ENCODE assay signal across 13 cellular contexts in genomic region chr10:79090134-79090803, GRCh38. TPM values are rescaled to one million over a fixed set of nuclear protein-coding genes. Genes with fewer than 3 reads are reported as not detected.
A peak's percentile ranks its signal among the peaks of the same experiment; 100 is the strongest.
DNase-seq lines count a peak whose midpoint lies in the region; ATAC-seq and TF ChIP-seq lines count a peak whose summit lies in the region.
"Had no signal": no experiment of that assay in that cellular context is flagged by ENCODE, and none has a peak within 500 bp of the region (broad histone marks: within the 10 kb centered on the region; RNA-seq: fewer than 3 reads in every experiment).

No MANE protein-coding gene starts in this region.

- peak overlapping the region; percentile 7 for H3K4me3 ChIP-seq in OCI-LY7 (ENCODE audit: low read depth, low read length, poor library complexity, severe bottlenecking)
- no peak overlapping the region for H3K4me3 ChIP-seq in right cardiac atrium (ENCODE audit: low read length)
- no peak overlapping the region for H3K4me3 ChIP-seq in brain microvascular endothelial cell (ENCODE audit: low read depth, low read length)
- H3K4me3 ChIP-seq: GM23338, mucosa of descending colon had no signal

- peak; percentile 52 for ATAC-seq in GM21576 (IDR thresholded peaks at IDR 0.05; ENCODE audit: unreplicated experiment)
- ATAC-seq in right cardiac atrium, result peak; percentile 17 to 22
- no peak for ATAC-seq in HG03439 (IDR thresholded peaks at IDR 0.05; ENCODE audit: unreplicated experiment)
- ATAC-seq: mucosa of descending colon had no signal

- H2AFZ ChIP-seq in OCI-LY7 (ENCODE audit: low read length), result no peak overlapping the region
- H2AFZ ChIP-seq: GM23338 had no signal

- no peaks in the 10 kb centered on the region for H3K27me3 ChIP-seq in right cardiac atrium (ENCODE audit: control insufficient read depth, insufficient read depth)
- no peaks in the 10 kb centered on the region for H3K27me3 ChIP-seq in brain microvascular endothelial cell (replicated peaks)

- peaks cover 98% of the 10 kb centered on the region for H3K4me1 ChIP-seq in OCI-LY7 (ENCODE audit: insufficient read depth, low read length, poor library complexity, severe bottlenecking)
- peaks cover 56% of the 10 kb centered on the region for H3K4me1 ChIP-seq in right cardiac atrium (ENCODE audit: control insufficient read depth, insufficient read depth, low read length)

- H4K20me1 ChIP-seq in OCI-LY7 (ENCODE audit: insufficient read depth, low read length), result no peaks in the 10 kb centered on the region

- H3K9me3 ChIP-seq in OCI-LY7 (ENCODE audit: low read length) (no peaks in the 10 kb centered on the region), right cardiac atrium (ENCODE audit: control insufficient read depth, low read length) (no peaks in the 10 kb centered on the region)
- H3K9me3 ChIP-seq: mucosa of descending colon had no signal

- POLR2A ChIA-PET in OCI-LY7 (lab: Charles Lee), result interaction anchor here (3.3 kb wide), 1 partner anchor 12 kb away, joined by 13 read pairs; no protein-coding TSS in a partner anchor

- BruUV-seq in OCI-LY7 (replicated peaks; lab: Mats Ljungman, UMichigan), result no TSS peak

- H3K9me2 ChIP-seq in OCI-LY7 (ENCODE audit: insufficient read depth, low read length), result no peaks in the 10 kb centered on the region

- WGBS in right cardiac atrium, result 13% methylated on average over 6 of the region's 6 CpGs

- no peak overlapping the region for H3K27ac ChIP-seq in OCI-LY7 (ENCODE audit: low read depth, low read length, poor library complexity, severe bottlenecking)
- no peak overlapping the region for H3K27ac ChIP-seq in right cardiac atrium (ENCODE audit: low read length)
- H3K27ac ChIP-seq in brain microvascular endothelial cell, result no peak overlapping the region

- intact Hi-C loops in OCI-LY7 (cut with micrococcal nuclease; ENCODE audit: unreplicated experiment) (no loop called here), right cardiac atrium (cut with DNase I) (no loop called here)

- in situ Hi-C loops in Caki2 (cut with HindIII; ENCODE audit: low pct_unique_long_range_greater_than_20kb, low sequenced_read_pairs) (no loop called here), brain microvascular endothelial cell (cut with HindIII; ENCODE audit: low pct_ligation_motif_present, low sequenced_read_pairs) (no loop called here)

- H3K4me2 ChIP-seq in OCI-LY7 (ENCODE audit: low read length), result peak overlapping the region; percentile 48
- H3K4me2 ChIP-seq: GM23338 had no signal

- DNase-seq in Caki2 (ENCODE audit: low read depth) (peak; percentile 53), OCI-LY7 (ENCODE audit: low spot score) (peak; percentile 75), right cardiac atrium (no peak), NCI-H2029 treated with DMSO at 0.1 percent for 48 hours (lab: John Stamatoyannopoulos, UW) (no peak), brain microvascular endothelial cell (no peak)
- DNase-seq in stimulated activated naive CD4-positive, alpha-beta T cell (lab: John Stamatoyannopoulos, UW), result no peak
- DNase-seq: activated effector memory CD4-positive, alpha-beta T cell treated with Interleukin-2 at 50 U/mL for 16 hours; NCI-H1105; stimulated activated CD4-positive, alpha-beta T cell treated with anti-CD3 and anti-CD28 coated beads, Interleukin-1b, Interleukin-23, amount 100 ng/mL, for 48 hours had no signal

- peaks cover 4% of the 10 kb centered on the region; the same call in 1 of the 2 replicates for H3K79me2 ChIP-seq in OCI-LY7 (ENCODE audit: insufficient read depth, low read depth, low read length)

- H3K36me3 ChIP-seq in OCI-LY7 (ENCODE audit: insufficient read depth, low read length), result no peaks in the 10 kb centered on the region
- no peaks in the 10 kb centered on the region for H3K36me3 ChIP-seq in brain microvascular endothelial cell (replicated peaks)

- CTCF ChIA-PET in OCI-LY7 (lab: Charles Lee; ENCODE audit: unreplicated experiment), result interaction anchor here (1.6 kb wide), 1 partner anchor 9 kb away, joined by 5 read pairs; no protein-coding TSS in a partner anchor

- no peak for TF ChIP-seq CTCF in OCI-LY7 (conservative IDR thresholded peaks at IDR 0.05; ENCODE audit: low read length)
- TF ChIP-seq CTCF in brain microvascular endothelial cell (IDR thresholded peaks at IDR 0.05; ENCODE audit: low read depth, low read length, missing control alignments), result no peak

RNA-seq across cellular contexts. Expression of gene ZMIZ1, which starts 21.5 kb away (rescaled TPM):
- 17.4 and 24.1 TPM in 2 replicates for total RNA-seq in Caki2 (2014; rRNA removed; shearing (Covaris generic); ENCODE audit: low replicate concordance)
- 18.9 and 20.4 TPM in 2 replicates for total RNA-seq in OCI-LY7 (2014; rRNA removed; shearing (Covaris generic))
- total RNA-seq in OCI-LY7 (2022) (58.3 and 66.9 TPM in 2 replicates), right cardiac atrium (10 to 100 TPM; 67.4 to 83.1 (median 72.9) TPM)
- 38.0 TPM for polyA plus RNA-seq in right cardiac atrium

Comparison
In these comparisons a context has a peak if more than half of its experiments do, and no peak if none do; other contexts are left out.
1. DNase-seq: peak in Caki2 (single experiment) and OCI-LY7 (single experiment); none in right cardiac atrium (0 of 3), NCI-H2029 treated with DMSO at 0.1 percent for 48 hours (single experiment), brain microvascular endothelial cell (single experiment) and stimulated activated naive CD4-positive, alpha-beta T cell (0 of 6).